1 cellular context compared by ENCODE assay signal in genomic region chr12:94930216-94930654, GRCh38.
TF ChIP-seq lines count a peak whose summit lies in the region.

No MANE protein-coding gene starts in this region.

TF ChIP-seq in HepG2, 621 proteins besides CTCF, POLR2A, EP300 and RAD21 (continued from another document and continues in another):
- TF ChIP-seq, protein P1, sequence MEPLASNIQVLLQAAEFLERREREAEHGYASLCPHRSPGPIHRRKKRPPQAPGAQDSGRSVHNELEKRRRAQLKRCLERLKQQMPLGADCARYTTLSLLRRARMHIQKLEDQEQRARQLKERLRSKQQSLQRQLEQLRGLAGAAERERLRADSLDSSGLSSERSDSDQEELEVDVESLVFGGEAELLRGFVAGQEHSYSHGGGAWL (CRISPR knock-in tag; IDR thresholded peaks at IDR 0.05) = no peak
- TF ChIP-seq RFX1 (IDR thresholded peaks at IDR 0.05) (no peak), NFYB (CRISPR knock-in tag; IDR thresholded peaks at IDR 0.05) (no peak), ZNF234 (CRISPR knock-in tag; conservative IDR thresholded peaks at IDR 0.05) (no peak), TARDBP (CRISPR knock-in tag; IDR thresholded peaks at IDR 0.05) (peak; percentile 92), HDAC2 (CRISPR knock-in tag; IDR thresholded peaks at IDR 0.05) (peak; percentile 97), CBFB (CRISPR knock-in tag; IDR thresholded peaks at IDR 0.05) (peak; percentile 43; the same call in 1 of the 2 replicates), SRSF1 (optimal IDR thresholded peaks at IDR 0.05; ENCODE audit: low read depth, low read length) (no peak), SNAPC4 (CRISPR knock-in tag; IDR thresholded peaks at IDR 0.05) (no peak), ZNF484 (CRISPR knock-in tag; IDR thresholded peaks at IDR 0.05; ENCODE audit: borderline replicate concordance, low read depth) (no peak), NCOR1 (IDR thresholded peaks at IDR 0.05; ENCODE audit: borderline replicate concordance, low read length) (peak; percentile 65), ZC3H13 (CRISPR knock-in tag; IDR thresholded peaks at IDR 0.05) (peak; percentile 71; the same call in 1 of the 2 replicates), ZNF383 (CRISPR knock-in tag; IDR thresholded peaks at IDR 0.05; ENCODE audit: borderline replicate concordance) (no peak), ZNF670 (CRISPR knock-in tag; IDR thresholded peaks at IDR 0.05; ENCODE audit: borderline replicate concordance) (no peak), ZNF552 (CRISPR knock-in tag; IDR thresholded peaks at IDR 0.05; ENCODE audit: borderline replicate concordance) (no peak), HOXA5 (CRISPR knock-in tag; IDR thresholded peaks at IDR 0.05) (0 out of 2 replicates have a peak, but pooled peaks have one; percentile 33), MIER2 (CRISPR knock-in tag; IDR thresholded peaks at IDR 0.05) (0 out of 2 replicates have a peak, but pooled peaks have one; percentile 35), SALL2 (CRISPR knock-in tag; IDR thresholded peaks at IDR 0.05) (no peak), MIXL1 (CRISPR knock-in tag; IDR thresholded peaks at IDR 0.05) (peak; percentile 83; the same call in 1 of the 2 replicates), GPN1 (CRISPR knock-in tag; IDR thresholded peaks at IDR 0.05; ENCODE audit: borderline replicate concordance) (no peak), ZKSCAN8 (CRISPR knock-in tag; IDR thresholded peaks at IDR 0.05; ENCODE audit: borderline replicate concordance) (peak; percentile 34; the same call in 1 of the 2 replicates), SMC3 (IDR thresholded peaks at IDR 0.05; ENCODE audit: low read length) (no peak), TBL1XR1 (IDR thresholded peaks at IDR 0.05; ENCODE audit: borderline replicate concordance, low read length, partially characterized antibody) (no peak), ZFP90 (CRISPR knock-in tag; IDR thresholded peaks at IDR 0.05; ENCODE audit: borderline replicate concordance) (0 out of 2 replicates have a peak, but pooled peaks have one; percentile 49), ZNF205 (CRISPR knock-in tag; IDR thresholded peaks at IDR 0.05) (peak; percentile 72; the same call in 1 of the 2 replicates), WIZ (CRISPR knock-in tag; IDR thresholded peaks at IDR 0.05) (no peak), SETDB1 (CRISPR knock-in tag; IDR thresholded peaks at IDR 0.05; ENCODE audit: borderline replicate concordance) (no peak), CSRNP1 (CRISPR knock-in tag; IDR thresholded peaks at IDR 0.05) (no peak), MEF2D (CRISPR knock-in tag; IDR thresholded peaks at IDR 0.05) (peak; percentile 84), THAP11 (CRISPR knock-in tag; IDR thresholded peaks at IDR 0.05) (peak; percentile 61), ZSCAN25 (CRISPR knock-in tag; IDR thresholded peaks at IDR 0.05) (0 out of 2 replicates have a peak, but pooled peaks have one; percentile 48), ZMYM4 (CRISPR knock-in tag; IDR thresholded peaks at IDR 0.05) (peak; percentile 73), KDM6A (CRISPR knock-in tag; IDR thresholded peaks at IDR 0.05; ENCODE audit: low read depth) (peak; percentile 64), PTBP1 (IDR thresholded peaks at IDR 0.05; ENCODE audit: low read depth, low read length, poor library complexity, severe bottlenecking) (no peak), NBN (conservative IDR thresholded peaks at IDR 0.05) (no peak), ARID2 (CRISPR knock-in tag; IDR thresholded peaks at IDR 0.05; ENCODE audit: borderline replicate concordance) (no peak), KLF12 (CRISPR knock-in tag; IDR thresholded peaks at IDR 0.05; ENCODE audit: borderline replicate concordance) (0 out of 2 replicates have a peak, but pooled peaks have one; percentile 8), MAX (IDR thresholded peaks at IDR 0.05) (no peak), ADNP (CRISPR knock-in tag; IDR thresholded peaks at IDR 0.05) (no peak), SOX5 (CRISPR knock-in tag; IDR thresholded peaks at IDR 0.05; ENCODE audit: borderline replicate concordance) (peak; percentile 88), ZSCAN29 (CRISPR knock-in tag; conservative IDR thresholded peaks at IDR 0.05) (no peak; the same call in 1 of the 2 replicates), NFIC (IDR thresholded peaks at IDR 0.05; ENCODE audit: low read length) (peak; percentile 95)
- TF ChIP-seq, protein P2, sequence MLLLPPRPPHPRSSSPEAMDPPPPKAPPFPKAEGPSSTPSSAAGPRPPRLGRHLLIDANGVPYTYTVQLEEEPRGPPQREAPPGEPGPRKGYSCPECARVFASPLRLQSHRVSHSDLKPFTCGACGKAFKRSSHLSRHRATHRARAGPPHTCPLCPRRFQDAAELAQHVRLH (CRISPR knock-in tag; IDR thresholded peaks at IDR 0.05; ENCODE audit: borderline replicate concordance, low read depth) = 0 out of 2 replicates have a peak, but pooled peaks have one; percentile 26
- TF ChIP-seq, protein P3, sequence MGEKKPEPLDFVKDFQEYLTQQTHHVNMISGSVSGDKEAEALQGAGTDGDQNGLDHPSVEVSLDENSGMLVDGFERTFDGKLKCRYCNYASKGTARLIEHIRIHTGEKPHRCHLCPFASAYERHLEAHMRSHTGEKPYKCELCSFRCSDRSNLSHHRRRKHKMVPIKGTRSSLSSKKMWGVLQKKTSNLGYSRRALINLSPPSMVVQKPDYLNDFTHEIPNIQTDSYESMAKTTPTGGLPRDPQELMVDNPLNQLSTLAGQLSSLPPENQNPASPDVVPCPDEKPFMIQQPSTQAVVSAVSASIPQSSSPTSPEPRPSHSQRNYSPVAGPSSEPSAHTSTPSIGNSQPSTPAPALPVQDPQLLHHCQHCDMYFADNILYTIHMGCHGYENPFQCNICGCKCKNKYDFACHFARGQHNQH (CRISPR knock-in tag; IDR thresholded peaks at IDR 0.05) = 0 out of 2 replicates have a peak, but pooled peaks have one; percentile 39
- TF ChIP-seq, protein P4, sequence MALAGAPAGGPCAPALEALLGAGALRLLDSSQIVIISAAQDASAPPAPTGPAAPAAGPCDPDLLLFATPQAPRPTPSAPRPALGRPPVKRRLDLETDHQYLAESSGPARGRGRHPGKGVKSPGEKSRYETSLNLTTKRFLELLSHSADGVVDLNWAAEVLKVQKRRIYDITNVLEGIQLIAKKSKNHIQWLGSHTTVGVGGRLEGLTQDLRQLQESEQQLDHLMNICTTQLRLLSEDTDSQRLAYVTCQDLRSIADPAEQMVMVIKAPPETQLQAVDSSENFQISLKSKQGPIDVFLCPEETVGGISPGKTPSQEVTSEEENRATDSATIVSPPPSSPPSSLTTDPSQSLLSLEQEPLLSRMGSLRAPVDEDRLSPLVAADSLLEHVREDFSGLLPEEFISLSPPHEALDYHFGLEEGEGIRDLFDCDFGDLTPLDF (CRISPR knock-in tag; IDR thresholded peaks at IDR 0.05) = no peak
- TF ChIP-seq, protein P5, sequence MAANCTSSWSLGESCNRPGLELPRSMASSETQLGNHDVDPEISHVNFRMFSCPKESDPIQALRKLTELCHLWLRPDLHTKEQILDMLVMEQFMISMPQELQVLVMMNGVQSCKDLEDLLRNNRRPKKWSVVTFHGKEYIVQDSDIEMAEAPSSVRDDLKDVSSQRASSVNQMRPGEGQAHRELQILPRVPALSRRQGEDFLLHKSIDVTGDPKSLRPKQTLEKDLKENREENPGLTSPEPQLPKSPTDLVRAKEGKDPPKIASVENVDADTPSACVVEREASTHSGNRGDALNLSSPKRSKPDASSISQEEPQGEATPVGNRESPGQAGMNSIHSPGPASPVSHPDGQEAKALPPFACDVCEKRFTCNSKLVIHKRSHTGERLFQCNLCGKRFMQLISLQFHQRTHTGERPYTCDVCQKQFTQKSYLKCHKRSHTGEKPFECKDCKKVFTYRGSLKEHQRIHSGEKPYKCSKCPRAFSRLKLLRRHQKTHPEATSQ (CRISPR knock-in tag; IDR thresholded peaks at IDR 0.05; ENCODE audit: borderline replicate concordance) = 0 out of 2 replicates have a peak, but pooled peaks have one; percentile 54
- TF ChIP-seq, protein P6, sequence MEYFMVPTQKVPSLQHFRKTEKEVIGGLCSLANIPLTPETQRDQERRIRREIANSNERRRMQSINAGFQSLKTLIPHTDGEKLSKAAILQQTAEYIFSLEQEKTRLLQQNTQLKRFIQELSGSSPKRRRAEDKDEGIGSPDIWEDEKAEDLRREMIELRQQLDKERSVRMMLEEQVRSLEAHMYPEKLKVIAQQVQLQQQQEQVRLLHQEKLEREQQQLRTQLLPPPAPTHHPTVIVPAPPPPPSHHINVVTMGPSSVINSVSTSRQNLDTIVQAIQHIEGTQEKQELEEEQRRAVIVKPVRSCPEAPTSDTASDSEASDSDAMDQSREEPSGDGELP (IDR thresholded peaks at IDR 0.05; ENCODE audit: borderline replicate concordance, low read depth) = no peak
- TF ChIP-seq, protein P7, sequence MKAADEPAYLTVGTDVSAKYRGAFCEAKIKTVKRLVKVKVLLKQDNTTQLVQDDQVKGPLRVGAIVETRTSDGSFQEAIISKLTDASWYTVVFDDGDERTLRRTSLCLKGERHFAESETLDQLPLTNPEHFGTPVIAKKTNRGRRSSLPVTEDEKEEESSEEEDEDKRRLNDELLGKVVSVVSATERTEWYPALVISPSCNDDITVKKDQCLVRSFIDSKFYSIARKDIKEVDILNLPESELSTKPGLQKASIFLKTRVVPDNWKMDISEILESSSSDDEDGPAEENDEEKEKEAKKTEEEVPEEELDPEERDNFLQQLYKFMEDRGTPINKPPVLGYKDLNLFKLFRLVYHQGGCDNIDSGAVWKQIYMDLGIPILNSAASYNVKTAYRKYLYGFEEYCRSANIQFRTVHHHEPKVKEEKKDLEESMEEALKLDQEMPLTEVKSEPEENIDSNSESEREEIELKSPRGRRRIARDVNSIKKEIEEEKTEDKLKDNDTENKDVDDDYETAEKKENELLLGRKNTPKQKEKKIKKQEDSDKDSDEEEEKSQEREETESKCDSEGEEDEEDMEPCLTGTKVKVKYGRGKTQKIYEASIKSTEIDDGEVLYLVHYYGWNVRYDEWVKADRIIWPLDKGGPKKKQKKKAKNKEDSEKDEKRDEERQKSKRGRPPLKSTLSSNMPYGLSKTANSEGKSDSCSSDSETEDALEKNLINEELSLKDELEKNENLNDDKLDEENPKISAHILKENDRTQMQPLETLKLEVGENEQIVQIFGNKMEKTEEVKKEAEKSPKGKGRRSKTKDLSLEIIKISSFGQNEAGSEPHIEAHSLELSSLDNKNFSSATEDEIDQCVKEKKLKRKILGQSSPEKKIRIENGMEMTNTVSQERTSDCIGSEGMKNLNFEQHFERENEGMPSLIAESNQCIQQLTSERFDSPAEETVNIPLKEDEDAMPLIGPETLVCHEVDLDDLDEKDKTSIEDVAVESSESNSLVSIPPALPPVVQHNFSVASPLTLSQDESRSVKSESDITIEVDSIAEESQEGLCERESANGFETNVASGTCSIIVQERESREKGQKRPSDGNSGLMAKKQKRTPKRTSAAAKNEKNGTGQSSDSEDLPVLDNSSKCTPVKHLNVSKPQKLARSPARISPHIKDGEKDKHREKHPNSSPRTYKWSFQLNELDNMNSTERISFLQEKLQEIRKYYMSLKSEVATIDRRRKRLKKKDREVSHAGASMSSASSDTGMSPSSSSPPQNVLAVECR (CRISPR knock-in tag; IDR thresholded peaks at IDR 0.05; ENCODE audit: borderline replicate concordance) = peak; percentile 44; the same call in 1 of the 2 replicates
- TF ChIP-seq, protein P8, sequence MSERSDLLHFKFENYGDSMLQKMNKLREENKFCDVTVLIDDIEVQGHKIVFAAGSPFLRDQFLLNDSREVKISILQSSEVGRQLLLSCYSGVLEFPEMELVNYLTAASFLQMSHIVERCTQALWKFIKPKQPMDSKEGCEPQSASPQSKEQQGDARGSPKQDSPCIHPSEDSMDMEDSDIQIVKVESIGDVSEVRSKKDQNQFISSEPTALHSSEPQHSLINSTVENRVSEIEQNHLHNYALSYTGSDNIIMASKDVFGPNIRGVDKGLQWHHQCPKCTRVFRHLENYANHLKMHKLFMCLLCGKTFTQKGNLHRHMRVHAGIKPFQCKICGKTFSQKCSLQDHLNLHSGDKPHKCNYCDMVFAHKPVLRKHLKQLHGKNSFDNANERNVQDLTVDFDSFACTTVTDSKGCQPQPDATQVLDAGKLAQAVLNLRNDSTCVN (CRISPR knock-in tag; IDR thresholded peaks at IDR 0.05; ENCODE audit: borderline replicate concordance) = no peak
